ENCODE assay signal across 1 cellular context in genomic region chr1:173234434-173234833, GRCh38. TPM values are rescaled to one million over a fixed set of nuclear protein-coding genes. Genes with fewer than 3 reads are reported as not detected.
"Had no signal": no experiment of that assay in that cellular context is flagged by ENCODE, and none has a peak within 500 bp of the region (broad histone marks: within the 10 kb centered on the region; RNA-seq: fewer than 3 reads in every experiment).

No MANE protein-coding gene starts in this region.

RNA-seq across cellular contexts. Expression of gene TNFSF4, which starts 27.3 kb away (rescaled TPM):
- total RNA-seq: HT1080 had no signal
